1 cellular context compared by ENCODE assay signal in genomic region chr3:101519685-101520365, GRCh38.
TF ChIP-seq lines count a peak whose summit lies in the region.

No MANE protein-coding gene starts in this region.

TF ChIP-seq in HepG2, 621 proteins besides CTCF, POLR2A, EP300 and RAD21 (continues in another document):
- TF ChIP-seq BCLAF1 (IDR thresholded peaks at IDR 0.05) = no peak
- TF ChIP-seq ATF2 (CRISPR knock-in tag; IDR thresholded peaks at IDR 0.05) = peak; percentile 50; the same call in 1 of the 2 replicates
- TF ChIP-seq ZFY (CRISPR knock-in tag; IDR thresholded peaks at IDR 0.05) = no peak
- TF ChIP-seq RORA (CRISPR knock-in tag; IDR thresholded peaks at IDR 0.05) = no peak
- TF ChIP-seq JDP2 (CRISPR knock-in tag; IDR thresholded peaks at IDR 0.05; ENCODE audit: borderline replicate concordance) = no peak
- no peak for TF ChIP-seq SP1 (IDR thresholded peaks at IDR 0.05)
- TF ChIP-seq SP1 (CRISPR knock-in tag; IDR thresholded peaks at IDR 0.05) = no peak
- TF ChIP-seq MED13 (CRISPR knock-in tag; IDR thresholded peaks at IDR 0.05) = no peak
- TF ChIP-seq ZBTB7A (CRISPR knock-in tag; IDR thresholded peaks at IDR 0.05) = no peak
- no peak for TF ChIP-seq ZFP36L1 (CRISPR knock-in tag; IDR thresholded peaks at IDR 0.05)
- no peak for TF ChIP-seq CBFB (CRISPR knock-in tag; IDR thresholded peaks at IDR 0.05)
- TF ChIP-seq YY1 (IDR thresholded peaks at IDR 0.05; ENCODE audit: insufficient read depth, insufficient replicate concordance, low read depth, low read length) = no peak
- TF ChIP-seq HNF1A (IDR thresholded peaks at IDR 0.05; ENCODE audit: low read depth) = peak; percentile 73
- TF ChIP-seq HNF1A (CRISPR knock-in tag; IDR thresholded peaks at IDR 0.05; ENCODE audit: borderline replicate concordance) = peak; percentile 50; the same call in 1 of the 2 replicates
- no peak for TF ChIP-seq TCF7L2 (IDR thresholded peaks at IDR 0.05; ENCODE audit: low read depth, low read length)
- TF ChIP-seq SSRP1 (CRISPR knock-in tag; IDR thresholded peaks at IDR 0.05) = no peak
- no peak for TF ChIP-seq HMGXB4 (CRISPR knock-in tag; IDR thresholded peaks at IDR 0.05; ENCODE audit: borderline replicate concordance in 1 of 2, low read depth in 1 of 2)
- no peak for TF ChIP-seq LCORL (IDR thresholded peaks at IDR 0.05)
- peak; percentile 10; the same call in 1 of the 2 replicates for TF ChIP-seq LCORL (CRISPR knock-in tag; IDR thresholded peaks at IDR 0.05)
- TF ChIP-seq ZBTB20 (CRISPR knock-in tag; IDR thresholded peaks at IDR 0.05; ENCODE audit: borderline replicate concordance, low read depth) = no peak
- no peak for TF ChIP-seq ZSCAN20 (CRISPR knock-in tag; IDR thresholded peaks at IDR 0.05; ENCODE audit: borderline replicate concordance)
- no peak for TF ChIP-seq MTERF4 (CRISPR knock-in tag; IDR thresholded peaks at IDR 0.05)
- no peak for TF ChIP-seq ZNF780A (CRISPR knock-in tag; IDR thresholded peaks at IDR 0.05)
- TF ChIP-seq CCAR2 (optimal IDR thresholded peaks at IDR 0.05; ENCODE audit: low read depth, low read length) = no peak
- no peak for TF ChIP-seq JARID2 (CRISPR knock-in tag; IDR thresholded peaks at IDR 0.05; ENCODE audit: insufficient replicate concordance)
- no peak for TF ChIP-seq ZNF12 (CRISPR knock-in tag; IDR thresholded peaks at IDR 0.05)
- TF ChIP-seq ZFYVE20 (CRISPR knock-in tag; IDR thresholded peaks at IDR 0.05; ENCODE audit: borderline replicate concordance, low read depth) = no peak
- no peak; the same call in 1 of the 2 replicates for TF ChIP-seq ARID4A (CRISPR knock-in tag; IDR thresholded peaks at IDR 0.05; ENCODE audit: borderline replicate concordance)
- TF ChIP-seq KLF16 (CRISPR knock-in tag; IDR thresholded peaks at IDR 0.05) = no peak
- TF ChIP-seq DNMT1 (CRISPR knock-in tag; IDR thresholded peaks at IDR 0.05) = no peak
- TF ChIP-seq ZBTB10 (CRISPR knock-in tag; IDR thresholded peaks at IDR 0.05; ENCODE audit: borderline replicate concordance) = no peak
- no peak for TF ChIP-seq ZBED4 (CRISPR knock-in tag; IDR thresholded peaks at IDR 0.05; ENCODE audit: borderline replicate concordance)
- no peak for TF ChIP-seq ZNF691 (CRISPR knock-in tag; IDR thresholded peaks at IDR 0.05; ENCODE audit: borderline replicate concordance, low read depth)
- TF ChIP-seq GTF3A (CRISPR knock-in tag; conservative IDR thresholded peaks at IDR 0.05) = no peak
- TF ChIP-seq ZNF44 (CRISPR knock-in tag; IDR thresholded peaks at IDR 0.05) = no peak
- no peak for TF ChIP-seq RXRA (CRISPR knock-in tag; IDR thresholded peaks at IDR 0.05)
- no peak for TF ChIP-seq ZNF430 (CRISPR knock-in tag; IDR thresholded peaks at IDR 0.05)
